ENCODE assay signal across 33 cellular contexts in the genomic region with DNA sequence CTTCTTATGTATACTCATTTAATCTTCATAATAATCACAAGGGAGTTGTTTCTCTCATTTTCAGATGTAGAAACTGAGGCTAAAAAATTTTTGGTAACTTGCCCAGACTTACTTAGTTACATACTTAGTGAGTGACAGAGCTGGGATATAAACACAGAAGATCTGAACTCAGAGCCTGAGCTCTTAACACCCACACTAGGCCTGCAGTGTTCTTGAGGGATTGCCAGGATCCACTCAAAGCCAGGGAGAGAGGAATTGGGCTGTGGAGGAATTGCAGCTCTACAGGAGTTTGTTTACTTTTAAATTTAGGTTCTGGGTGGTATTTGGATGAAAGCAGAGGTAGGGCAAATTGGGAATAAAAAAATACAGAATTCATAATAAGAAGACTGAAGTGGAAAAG.
"Had no signal": no experiment of that assay in that cellular context is flagged by ENCODE, and none has a peak within 500 bp of the region (broad histone marks: within the 10 kb centered on the region; RNA-seq: fewer than 3 reads in every experiment).

No MANE protein-coding gene starts in this region.

- DNase-seq: activated B cell treated with CpG ODN at 0.5 μM for 24 hours; activated CD4-positive, alpha-beta memory T cell treated with anti-CD3 and anti-CD28 coated beads for 36 hours; activated CD4-positive, alpha-beta T cell treated with anti-CD3 and anti-CD28 coated beads for 4 hours; activated CD4-positive, alpha-beta T cell treated with anti-CD3 and anti-CD28 coated beads, Interleukin-2, amount 10 ng/mL, durations not matched to agents 24 days and 14 days; activated CD4-positive, alpha-beta T cell treated with anti-CD3 and anti-CD28 coated beads, Interleukin-2, amount 50 U/mL, for 1 hour; activated CD4-positive, alpha-beta T cell treated with anti-CD3 and anti-CD28 coated beads, Interleukin-2, amount 50 U/mL, for 4 hours; activated CD4-positive, CD25-positive, alpha-beta regulatory T cell treated with anti-CD3 and anti-CD28 coated beads, Interleukin-2, amount 50 U/mL, for 72 hours; activated CD8-positive, alpha-beta memory T cell treated with anti-CD3 and anti-CD28 coated beads, Interleukin-2, amount 50 U/mL, for 4 hours; activated CD8-positive, alpha-beta T cell treated with anti-CD3 and anti-CD28 coated beads for 36 hours; activated effector memory CD4-positive, alpha-beta T cell treated with anti-CD3 and anti-CD28 coated beads, Interleukin-2, amount 50 U/mL, for 16 hours; activated gamma-delta T cell treated with Interleukin-2 at 50 U/mL for 16 hours; activated naive CD4-positive, alpha-beta T cell; activated naive CD4-positive, alpha-beta T cell treated with anti-CD3 and anti-CD28 coated beads, Interleukin-2, amount 10 ng/mL, durations not matched to agents 7 days and 5 days; activated naive CD8-positive, alpha-beta T cell treated with anti-CD3 and anti-CD28 coated beads, Interleukin-2, amount 10 ng/mL, durations not matched to agents 7 days and 5 days; activated naive CD8-positive, alpha-beta T cell treated with anti-CD3 and anti-CD28 coated beads, Interleukin-2, amount 50 U/mL, for 24 hours; activated T-cell treated with anti-CD3 and anti-CD28 coated beads for 4 hours; activated T-cell treated with anti-CD3 and anti-CD28 coated beads, Interleukin-2, amount 50 U/mL, for 1 hour; activated T-cell treated with anti-CD3 and anti-CD28 coated beads, Interleukin-2, amount 50 U/mL, for 4 hours; activated T-cell treated with anti-CD3 and anti-CD28 coated beads, Interleukin-2, amount 50 U/mL, for 72 hours; anterior cingulate cortex; central memory CD4-positive, alpha-beta T cell; T-helper 1 cell; T-helper 2 cell; T-helper 9 cell had no signal

- ATAC-seq: activated CD8-positive, alpha-beta T cell treated with anti-CD3 and anti-CD28 coated beads for 36 hours; activated naive CD8-positive, alpha-beta T cell treated with anti-CD3 and anti-CD28 coated beads, Interleukin-2, amount 50 U/mL, for 24 hours; activated T-cell treated with anti-CD3 and anti-CD28 coated beads, Interleukin-2, amount 50 U/mL, for 4 hours; activated T-cell treated with anti-CD3 and anti-CD28 coated beads, Interleukin-2, amount 50 U/mL, for 72 hours; activated T-helper 17 cell treated with anti-CD3 and anti-CD28 coated beads, Interleukin-2, amount 50 U/mL, for 72 hours had no signal

- H3K9me3 Mint-ChIP-seq: activated B cell treated with CpG ODN at 0.5 μM for 24 hours; activated CD4-positive, alpha-beta memory T cell treated with anti-CD3 and anti-CD28 coated beads for 36 hours; activated CD4-positive, alpha-beta T cell treated with anti-CD3 and anti-CD28 coated beads, Interleukin-2, amount 10 ng/mL, durations not matched to agents 24 days and 14 days; activated CD8-positive, alpha-beta T cell treated with anti-CD3 and anti-CD28 coated beads for 36 hours; activated naive CD4-positive, alpha-beta T cell treated with anti-CD3 and anti-CD28 coated beads, Interleukin-2, amount 10 ng/mL, durations not matched to agents 7 days and 5 days; activated naive CD4-positive, alpha-beta T cell treated with anti-CD3 and anti-CD28 coated beads, Interleukin-2, amount 50 U/mL, for 24 hours; activated naive CD8-positive, alpha-beta T cell treated with anti-CD3 and anti-CD28 coated beads, Interleukin-2, amount 10 ng/mL, durations not matched to agents 7 days and 5 days; activated naive CD8-positive, alpha-beta T cell treated with anti-CD3 and anti-CD28 coated beads, Interleukin-2, amount 50 U/mL, for 24 hours; activated T-cell treated with anti-CD3 and anti-CD28 coated beads, Interleukin-2, amount 50 U/mL, for 4 hours; activated T-cell treated with anti-CD3 and anti-CD28 coated beads, Interleukin-2, amount 50 U/mL, for 72 hours; activated T-helper 1 cell treated with anti-CD3 and anti-CD28 coated beads, Interleukin-12 subunit alpha, Interleukin-12 subunit beta, Interleukin-2, Interleukin-4 antibody, amounts not matched to agents 30 ng/mL and 10 ng/mL and 1 ng/mL, durations not matched to agents 14 hours and 24 hours and 36 hours; brain; T-helper 1 cell treated with Interleukin-12 subunit alpha and Interleukin-12 subunit beta and Interleukin-4 antibody, amounts not matched to agents 30 μg/mL and 1 μg/mL, for 36 hours; T-helper 2 cell treated with Interferon-gamma antibody and Interleukin-4, amounts not matched to agents 5 μg/mL and 100 μg/mL, for 36 hours had no signal

- H3K27me3 ChIP-seq: ascending aorta had no signal

- H3K4me1 Mint-ChIP-seq: activated B cell treated with CpG ODN at 0.5 μM for 24 hours; activated CD4-positive, alpha-beta T cell treated with anti-CD3 and anti-CD28 coated beads, Interleukin-2, amount 10 ng/mL, durations not matched to agents 24 days and 14 days; activated naive CD4-positive, alpha-beta T cell treated with anti-CD3 and anti-CD28 coated beads, Interleukin-2, amount 10 ng/mL, durations not matched to agents 7 days and 5 days; activated naive CD4-positive, alpha-beta T cell treated with anti-CD3 and anti-CD28 coated beads, Interleukin-2, amount 50 U/mL, for 24 hours; activated naive CD8-positive, alpha-beta T cell treated with anti-CD3 and anti-CD28 coated beads, Interleukin-2, amount 10 ng/mL, durations not matched to agents 7 days and 5 days; activated naive CD8-positive, alpha-beta T cell treated with anti-CD3 and anti-CD28 coated beads, Interleukin-2, amount 50 U/mL, for 24 hours; activated T-helper 17 cell treated with anti-CD3 and anti-CD28 coated beads, Interleukin-2, amount 50 U/mL, for 72 hours had no signal

- H3K4me1 ChIP-seq: ascending aorta had no signal

- H3K36me3 Mint-ChIP-seq: activated CD4-positive, alpha-beta memory T cell treated with anti-CD3 and anti-CD28 coated beads for 36 hours; activated naive CD4-positive, alpha-beta T cell treated with anti-CD3 and anti-CD28 coated beads, Interleukin-2, amount 10 ng/mL, durations not matched to agents 7 days and 5 days; activated naive CD4-positive, alpha-beta T cell treated with anti-CD3 and anti-CD28 coated beads, Interleukin-2, amount 50 U/mL, for 24 hours; activated naive CD8-positive, alpha-beta T cell; activated naive CD8-positive, alpha-beta T cell treated with anti-CD3 and anti-CD28 coated beads, Interleukin-2, amount 10 ng/mL, durations not matched to agents 7 days and 5 days; brain had no signal

- H3K36me3 ChIP-seq: ascending aorta had no signal

- H3K27ac Mint-ChIP-seq: activated B cell treated with CpG ODN at 0.5 μM for 24 hours; activated CD4-positive, alpha-beta memory T cell treated with anti-CD3 and anti-CD28 coated beads for 36 hours; activated CD4-positive, alpha-beta T cell treated with anti-CD3 and anti-CD28 coated beads, Interleukin-2, amount 10 ng/mL, durations not matched to agents 24 days and 14 days; activated CD8-positive, alpha-beta T cell treated with anti-CD3 and anti-CD28 coated beads for 36 hours; activated naive CD4-positive, alpha-beta T cell treated with anti-CD3 and anti-CD28 coated beads, Interleukin-2, amount 10 ng/mL, durations not matched to agents 7 days and 5 days; activated naive CD4-positive, alpha-beta T cell treated with anti-CD3 and anti-CD28 coated beads, Interleukin-2, amount 50 U/mL, for 24 hours; activated naive CD8-positive, alpha-beta T cell; activated naive CD8-positive, alpha-beta T cell treated with anti-CD3 and anti-CD28 coated beads, Interleukin-2, amount 10 ng/mL, durations not matched to agents 7 days and 5 days; activated naive CD8-positive, alpha-beta T cell treated with anti-CD3 and anti-CD28 coated beads, Interleukin-2, amount 50 U/mL, for 24 hours; activated T-cell treated with anti-CD3 and anti-CD28 coated beads, Interleukin-2, amount 50 U/mL, for 72 hours; activated T-helper 1 cell treated with anti-CD3 and anti-CD28 coated beads, Interleukin-12 subunit alpha, Interleukin-12 subunit beta, Interleukin-2, Interleukin-4 antibody, amounts not matched to agents 30 ng/mL and 10 ng/mL and 1 ng/mL, durations not matched to agents 14 hours and 24 hours and 36 hours; activated T-helper 17 cell treated with anti-CD3 and anti-CD28 coated beads, Interleukin-2, amount 50 U/mL, for 72 hours; T-helper 1 cell treated with Interleukin-12 subunit alpha and Interleukin-12 subunit beta and Interleukin-4 antibody, amounts not matched to agents 30 μg/mL and 1 μg/mL, for 36 hours; T-helper 2 cell treated with Interferon-gamma antibody and Interleukin-4, amounts not matched to agents 5 μg/mL and 100 μg/mL, for 36 hours had no signal

- H3K4me3 Mint-ChIP-seq: activated B cell treated with CpG ODN at 0.5 μM for 24 hours; activated CD4-positive, alpha-beta memory T cell treated with anti-CD3 and anti-CD28 coated beads for 36 hours; activated CD4-positive, alpha-beta T cell treated with anti-CD3 and anti-CD28 coated beads, Interleukin-2, amount 10 ng/mL, durations not matched to agents 24 days and 14 days; activated CD8-positive, alpha-beta T cell treated with anti-CD3 and anti-CD28 coated beads for 36 hours; activated naive CD4-positive, alpha-beta T cell treated with anti-CD3 and anti-CD28 coated beads, Interleukin-2, amount 10 ng/mL, durations not matched to agents 7 days and 5 days; activated naive CD4-positive, alpha-beta T cell treated with anti-CD3 and anti-CD28 coated beads, Interleukin-2, amount 50 U/mL, for 24 hours; activated naive CD8-positive, alpha-beta T cell; activated naive CD8-positive, alpha-beta T cell treated with anti-CD3 and anti-CD28 coated beads, Interleukin-2, amount 10 ng/mL, durations not matched to agents 7 days and 5 days; activated naive CD8-positive, alpha-beta T cell treated with anti-CD3 and anti-CD28 coated beads, Interleukin-2, amount 50 U/mL, for 24 hours; activated T-cell treated with anti-CD3 and anti-CD28 coated beads, Interleukin-2, amount 50 U/mL, for 4 hours; activated T-cell treated with anti-CD3 and anti-CD28 coated beads, Interleukin-2, amount 50 U/mL, for 72 hours; activated T-helper 1 cell treated with anti-CD3 and anti-CD28 coated beads, Interleukin-12 subunit alpha, Interleukin-12 subunit beta, Interleukin-2, Interleukin-4 antibody, amounts not matched to agents 30 ng/mL and 10 ng/mL and 1 ng/mL, durations not matched to agents 14 hours and 24 hours and 36 hours; activated T-helper 17 cell treated with anti-CD3 and anti-CD28 coated beads, Interleukin-2, amount 50 U/mL, for 72 hours; brain; T-helper 1 cell treated with Interleukin-12 subunit alpha and Interleukin-12 subunit beta and Interleukin-4 antibody, amounts not matched to agents 30 μg/mL and 1 μg/mL, for 36 hours; T-helper 2 cell treated with Interferon-gamma antibody and Interleukin-4, amounts not matched to agents 5 μg/mL and 100 μg/mL, for 36 hours had no signal

- H3K9me3 ChIP-seq: ascending aorta had no signal

- H3K4me3 ChIP-seq: ascending aorta had no signal

- H3K27me3 Mint-ChIP-seq: activated B cell treated with CpG ODN at 0.5 μM for 24 hours; activated CD4-positive, alpha-beta T cell treated with anti-CD3 and anti-CD28 coated beads, Interleukin-2, amount 10 ng/mL, durations not matched to agents 24 days and 14 days; activated naive CD4-positive, alpha-beta T cell treated with anti-CD3 and anti-CD28 coated beads, Interleukin-2, amount 10 ng/mL, durations not matched to agents 7 days and 5 days; activated naive CD4-positive, alpha-beta T cell treated with anti-CD3 and anti-CD28 coated beads, Interleukin-2, amount 50 U/mL, for 24 hours; activated naive CD8-positive, alpha-beta T cell treated with anti-CD3 and anti-CD28 coated beads, Interleukin-2, amount 50 U/mL, for 24 hours; brain had no signal

- H3K27ac ChIP-seq: ascending aorta, VCaP had no signal
